1 cellular context compared by ENCODE assay signal in genomic region chr7:149147072-149147729, GRCh38.
TF ChIP-seq lines count a peak whose summit lies in the region.

Gene ZNF398 (plus strand): TSS chr7:149147453. CDS start chr7:149147743, 290 bp downstream.

TF ChIP-seq in HepG2, 621 proteins besides CTCF, POLR2A, EP300 and RAD21 (continued from another document and continues in another):
- TF ChIP-seq SKIL (CRISPR knock-in tag; IDR thresholded peaks at IDR 0.05; ENCODE audit: borderline replicate concordance) (0 out of 2 replicates have a peak, but pooled peaks have one; percentile 26), CHD2 (IDR thresholded peaks at IDR 0.05; ENCODE audit: low read depth, low read length) (0 out of 2 replicates have a peak, but pooled peaks have one; percentile 25), PHF5A (CRISPR knock-in tag; IDR thresholded peaks at IDR 0.05; ENCODE audit: low read depth, unreplicated experiment) (no peak), HOXA3 (CRISPR knock-in tag; IDR thresholded peaks at IDR 0.05) (peak; percentile 80), ZNF776 (CRISPR knock-in tag; IDR thresholded peaks at IDR 0.05) (peak; percentile 51; the same call in 1 of the 2 replicates), ZNF709 (CRISPR knock-in tag; IDR thresholded peaks at IDR 0.05) (0 out of 2 replicates have a peak, but pooled peaks have one; percentile 20), E2F5 (CRISPR knock-in tag; conservative IDR thresholded peaks at IDR 0.05) (peak; percentile 11; the same call in 1 of the 2 replicates), GTF3A (CRISPR knock-in tag; conservative IDR thresholded peaks at IDR 0.05) (0 out of 2 replicates have a peak, but pooled peaks have one; percentile 39), MAX (IDR thresholded peaks at IDR 0.05) (peak; percentile 69), IRX3 (CRISPR knock-in tag; IDR thresholded peaks at IDR 0.05; ENCODE audit: borderline replicate concordance, low read depth) (peak; percentile 29; the same call in 1 of the 2 replicates), ZSCAN20 (CRISPR knock-in tag; IDR thresholded peaks at IDR 0.05; ENCODE audit: borderline replicate concordance) (peak; percentile 50; the same call in 1 of the 2 replicates), KMT2A (CRISPR knock-in tag; IDR thresholded peaks at IDR 0.05) (peak; percentile 32; the same call in 1 of the 2 replicates), KDM6A (CRISPR knock-in tag; IDR thresholded peaks at IDR 0.05; ENCODE audit: low read depth) (no peak), RFXAP (CRISPR knock-in tag; IDR thresholded peaks at IDR 0.05; ENCODE audit: borderline replicate concordance) (peak; percentile 54; the same call in 1 of the 2 replicates), JUNB (CRISPR knock-in tag; IDR thresholded peaks at IDR 0.05; ENCODE audit: borderline replicate concordance) (0 out of 2 replicates have a peak, but pooled peaks have one; percentile 7), ZNF563 (CRISPR knock-in tag; IDR thresholded peaks at IDR 0.05) (peak; percentile 86), MTF2 (CRISPR knock-in tag; IDR thresholded peaks at IDR 0.05; ENCODE audit: borderline replicate concordance) (no peak), BRD4 (CRISPR knock-in tag; IDR thresholded peaks at IDR 0.05) (peak; percentile 79), ZNF343 (CRISPR knock-in tag; IDR thresholded peaks at IDR 0.05) (no peak), ZNF441 (CRISPR knock-in tag; IDR thresholded peaks at IDR 0.05; ENCODE audit: borderline replicate concordance) (0 out of 2 replicates have a peak, but pooled peaks have one; percentile 63), SRY (CRISPR knock-in tag; IDR thresholded peaks at IDR 0.05) (0 out of 2 replicates have a peak, but pooled peaks have one; percentile 12), ZNF484 (CRISPR knock-in tag; IDR thresholded peaks at IDR 0.05; ENCODE audit: borderline replicate concordance, low read depth) (no peak), MEF2D (CRISPR knock-in tag; IDR thresholded peaks at IDR 0.05) (no peak), BORCS8-MEF2B (CRISPR knock-in tag; IDR thresholded peaks at IDR 0.05) (peak; percentile 1; the same call in 1 of the 2 replicates), NFAT5 (CRISPR knock-in tag; IDR thresholded peaks at IDR 0.05) (peak; percentile 43; the same call in 1 of the 2 replicates), NCOR1 (IDR thresholded peaks at IDR 0.05; ENCODE audit: borderline replicate concordance, low read length) (no peak), EEA1 (CRISPR knock-in tag; IDR thresholded peaks at IDR 0.05; ENCODE audit: borderline replicate concordance) (peak; percentile 11; the same call in 1 of the 2 replicates), BHLHE40 (IDR thresholded peaks at IDR 0.05; ENCODE audit: low read length) (no peak), ZNF543 (CRISPR knock-in tag; IDR thresholded peaks at IDR 0.05) (0 out of 2 replicates have a peak, but pooled peaks have one; percentile 26), ZBTB21 (CRISPR knock-in tag; IDR thresholded peaks at IDR 0.05) (no peak), ZNF451 (CRISPR knock-in tag; IDR thresholded peaks at IDR 0.05) (0 out of 2 replicates have a peak, but pooled peaks have one; percentile 21), ELF3 (CRISPR knock-in tag; IDR thresholded peaks at IDR 0.05) (no peak), DMAP1 (CRISPR knock-in tag; IDR thresholded peaks at IDR 0.05) (peak; percentile 71; the same call in 1 of the 2 replicates), ZNF737 (CRISPR knock-in tag; IDR thresholded peaks at IDR 0.05; ENCODE audit: borderline replicate concordance) (no peak), ZNF777 (CRISPR knock-in tag; IDR thresholded peaks at IDR 0.05) (peak; percentile 95), CENPBD1 (CRISPR knock-in tag; IDR thresholded peaks at IDR 0.05; ENCODE audit: borderline replicate concordance, low read depth) (no peak), ATM (IDR thresholded peaks at IDR 0.05; ENCODE audit: borderline replicate concordance) (no peak), REPIN1 (CRISPR knock-in tag; IDR thresholded peaks at IDR 0.05; ENCODE audit: borderline replicate concordance, low read depth) (no peak), DR1 (CRISPR knock-in tag; IDR thresholded peaks at IDR 0.05) (no peak), MAF1 (CRISPR knock-in tag; IDR thresholded peaks at IDR 0.05; ENCODE audit: borderline replicate concordance) (no peak), NFE2L1 (CRISPR knock-in tag; IDR thresholded peaks at IDR 0.05; ENCODE audit: borderline replicate concordance) (no peak), IKZF4 (CRISPR knock-in tag; IDR thresholded peaks at IDR 0.05; ENCODE audit: borderline replicate concordance, low read depth, not compliant biosample characterization) (peak; percentile 67), GATAD1 (CRISPR knock-in tag; IDR thresholded peaks at IDR 0.05) (peak; percentile 32; the same call in 1 of the 2 replicates), HOXA9 (CRISPR knock-in tag; IDR thresholded peaks at IDR 0.05; ENCODE audit: borderline replicate concordance) (peak; percentile 47; the same call in 1 of the 2 replicates), EED (CRISPR knock-in tag; IDR thresholded peaks at IDR 0.05) (no peak), ZNF234 (CRISPR knock-in tag; conservative IDR thresholded peaks at IDR 0.05) (no peak)
- TF ChIP-seq, protein P1, sequence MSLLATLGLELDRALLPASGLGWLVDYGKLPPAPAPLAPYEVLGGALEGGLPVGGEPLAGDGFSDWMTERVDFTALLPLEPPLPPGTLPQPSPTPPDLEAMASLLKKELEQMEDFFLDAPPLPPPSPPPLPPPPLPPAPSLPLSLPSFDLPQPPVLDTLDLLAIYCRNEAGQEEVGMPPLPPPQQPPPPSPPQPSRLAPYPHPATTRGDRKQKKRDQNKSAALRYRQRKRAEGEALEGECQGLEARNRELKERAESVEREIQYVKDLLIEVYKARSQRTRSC (CRISPR knock-in tag; IDR thresholded peaks at IDR 0.05; ENCODE audit: low read depth): no peak
- TF ChIP-seq, protein P2, sequence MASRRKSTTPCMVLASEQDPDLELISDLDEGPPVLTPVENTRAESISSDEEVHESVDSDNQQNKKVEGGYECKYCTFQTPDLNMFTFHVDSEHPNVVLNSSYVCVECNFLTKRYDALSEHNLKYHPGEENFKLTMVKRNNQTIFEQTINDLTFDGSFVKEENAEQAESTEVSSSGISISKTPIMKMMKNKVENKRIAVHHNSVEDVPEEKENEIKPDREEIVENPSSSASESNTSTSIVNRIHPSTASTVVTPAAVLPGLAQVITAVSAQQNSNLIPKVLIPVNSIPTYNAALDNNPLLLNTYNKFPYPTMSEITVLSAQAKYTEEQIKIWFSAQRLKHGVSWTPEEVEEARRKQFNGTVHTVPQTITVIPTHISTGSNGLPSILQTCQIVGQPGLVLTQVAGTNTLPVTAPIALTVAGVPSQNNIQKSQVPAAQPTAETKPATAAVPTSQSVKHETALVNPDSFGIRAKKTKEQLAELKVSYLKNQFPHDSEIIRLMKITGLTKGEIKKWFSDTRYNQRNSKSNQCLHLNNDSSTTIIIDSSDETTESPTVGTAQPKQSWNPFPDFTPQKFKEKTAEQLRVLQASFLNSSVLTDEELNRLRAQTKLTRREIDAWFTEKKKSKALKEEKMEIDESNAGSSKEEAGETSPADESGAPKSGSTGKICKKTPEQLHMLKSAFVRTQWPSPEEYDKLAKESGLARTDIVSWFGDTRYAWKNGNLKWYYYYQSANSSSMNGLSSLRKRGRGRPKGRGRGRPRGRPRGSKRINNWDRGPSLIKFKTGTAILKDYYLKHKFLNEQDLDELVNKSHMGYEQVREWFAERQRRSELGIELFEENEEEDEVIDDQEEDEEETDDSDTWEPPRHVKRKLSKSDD (CRISPR knock-in tag; IDR thresholded peaks at IDR 0.05; ENCODE audit: low read depth): 0 out of 2 replicates have a peak, but pooled peaks have one; percentile 24
- TF ChIP-seq, protein P3, sequence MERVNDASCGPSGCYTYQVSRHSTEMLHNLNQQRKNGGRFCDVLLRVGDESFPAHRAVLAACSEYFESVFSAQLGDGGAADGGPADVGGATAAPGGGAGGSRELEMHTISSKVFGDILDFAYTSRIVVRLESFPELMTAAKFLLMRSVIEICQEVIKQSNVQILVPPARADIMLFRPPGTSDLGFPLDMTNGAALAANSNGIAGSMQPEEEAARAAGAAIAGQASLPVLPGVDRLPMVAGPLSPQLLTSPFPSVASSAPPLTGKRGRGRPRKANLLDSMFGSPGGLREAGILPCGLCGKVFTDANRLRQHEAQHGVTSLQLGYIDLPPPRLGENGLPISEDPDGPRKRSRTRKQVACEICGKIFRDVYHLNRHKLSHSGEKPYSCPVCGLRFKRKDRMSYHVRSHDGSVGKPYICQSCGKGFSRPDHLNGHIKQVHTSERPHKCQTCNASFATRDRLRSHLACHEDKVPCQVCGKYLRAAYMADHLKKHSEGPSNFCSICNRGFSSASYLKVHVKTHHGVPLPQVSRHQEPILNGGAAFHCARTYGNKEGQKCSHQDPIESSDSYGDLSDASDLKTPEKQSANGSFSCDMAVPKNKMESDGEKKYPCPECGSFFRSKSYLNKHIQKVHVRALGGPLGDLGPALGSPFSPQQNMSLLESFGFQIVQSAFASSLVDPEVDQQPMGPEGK (CRISPR knock-in tag; IDR thresholded peaks at IDR 0.05): peak; percentile 84
- TF ChIP-seq, protein P4, sequence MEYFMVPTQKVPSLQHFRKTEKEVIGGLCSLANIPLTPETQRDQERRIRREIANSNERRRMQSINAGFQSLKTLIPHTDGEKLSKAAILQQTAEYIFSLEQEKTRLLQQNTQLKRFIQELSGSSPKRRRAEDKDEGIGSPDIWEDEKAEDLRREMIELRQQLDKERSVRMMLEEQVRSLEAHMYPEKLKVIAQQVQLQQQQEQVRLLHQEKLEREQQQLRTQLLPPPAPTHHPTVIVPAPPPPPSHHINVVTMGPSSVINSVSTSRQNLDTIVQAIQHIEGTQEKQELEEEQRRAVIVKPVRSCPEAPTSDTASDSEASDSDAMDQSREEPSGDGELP (IDR thresholded peaks at IDR 0.05; ENCODE audit: borderline replicate concordance, low read depth): peak; percentile 70; the same call in 1 of the 2 replicates
- TF ChIP-seq, protein P5, sequence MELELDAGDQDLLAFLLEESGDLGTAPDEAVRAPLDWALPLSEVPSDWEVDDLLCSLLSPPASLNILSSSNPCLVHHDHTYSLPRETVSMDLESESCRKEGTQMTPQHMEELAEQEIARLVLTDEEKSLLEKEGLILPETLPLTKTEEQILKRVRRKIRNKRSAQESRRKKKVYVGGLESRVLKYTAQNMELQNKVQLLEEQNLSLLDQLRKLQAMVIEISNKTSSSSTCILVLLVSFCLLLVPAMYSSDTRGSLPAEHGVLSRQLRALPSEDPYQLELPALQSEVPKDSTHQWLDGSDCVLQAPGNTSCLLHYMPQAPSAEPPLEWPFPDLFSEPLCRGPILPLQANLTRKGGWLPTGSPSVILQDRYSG (CRISPR knock-in tag; IDR thresholded peaks at IDR 0.05): 0 out of 2 replicates have a peak, but pooled peaks have one; percentile 34
